10 cellular contexts compared by ENCODE assay signal in the genomic region with DNA sequence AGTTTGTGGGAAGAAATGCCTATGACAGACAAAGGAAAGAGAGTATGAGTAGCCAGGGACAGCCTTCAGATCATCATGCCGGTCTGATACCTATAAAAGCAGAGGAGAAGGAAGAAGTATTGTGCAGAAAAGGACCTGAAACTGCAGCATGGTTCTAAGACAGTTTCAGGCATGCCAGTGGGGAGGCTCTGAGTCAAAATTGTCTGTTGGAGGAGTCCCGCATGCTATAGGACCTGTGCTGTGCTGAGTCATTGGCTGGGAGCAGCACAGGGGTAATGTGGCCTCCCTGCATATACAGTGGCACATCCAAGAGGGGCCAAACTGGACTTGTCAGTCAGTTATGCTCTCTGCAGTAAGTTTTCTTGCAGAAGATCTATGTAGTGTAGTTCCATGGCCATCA. TPM values are rescaled to one million over a fixed set of nuclear protein-coding genes. Genes with fewer than 3 reads are reported as not detected.
DNase-seq lines count a peak whose midpoint lies in the region; ATAC-seq lines count a peak whose summit lies in the region.
"Had no signal": no experiment of that assay in that cellular context is flagged by ENCODE, and none has a peak within 500 bp of the region (broad histone marks: within the 10 kb centered on the region; RNA-seq: fewer than 3 reads in every experiment).

No MANE protein-coding gene starts in this region.

- H3K4me1 Mint-ChIP-seq in activated CD4-positive, alpha-beta T cell treated with anti-CD3 and anti-CD28 coated beads for 36 hours, result peaks cover 10% of the 10 kb centered on the region
- peaks cover 10% of the 10 kb centered on the region for H3K4me1 Mint-ChIP-seq in activated CD4-positive, alpha-beta T cell treated with anti-CD3 and anti-CD28 coated beads, Interleukin-2, amount 10 ng/mL, durations not matched to agents 7 days and 5 days

- DNase-seq in activated CD4-positive, alpha-beta T cell treated with anti-CD3 and anti-CD28 coated beads for 36 hours, result peak; percentile 70
- no peak for DNase-seq in activated CD4-positive, alpha-beta T cell treated with anti-CD3 and anti-CD28 coated beads, Interleukin-2, amount 10 ng/mL, durations not matched to agents 7 days and 5 days
- peak; percentile 67 for DNase-seq in NOMO-1 treated with dmso at 0.1 percent for 144 hours (lab: John Stamatoyannopoulos, UW; ENCODE audit: unreplicated experiment)
- peak in 2 of 3 experiments; percentile 16 to 45 for DNase-seq in stimulated activated CD4-positive, alpha-beta T cell treated with anti-CD3 and anti-CD28 coated beads, TNF-alpha, amount 100 ng/mL, for 24 hours (ENCODE audit: low read depth in 3 of 3)
- DNase-seq in hepatic stellate cell (ENCODE audit: low spot score), result no peak
- DNase-seq in NCI-H2029 (lab: John Stamatoyannopoulos, UW), result no peak
- DNase-seq in NCI-H774 (lab: John Stamatoyannopoulos, UW), result no peak

- H3K36me3 Mint-ChIP-seq in activated CD4-positive, alpha-beta T cell treated with anti-CD3 and anti-CD28 coated beads for 36 hours (ENCODE audit: low read depth), result no peaks in the 10 kb centered on the region
- no peaks in the 10 kb centered on the region for H3K36me3 Mint-ChIP-seq in activated CD4-positive, alpha-beta T cell treated with anti-CD3 and anti-CD28 coated beads, Interleukin-2, amount 10 ng/mL, durations not matched to agents 7 days and 5 days (ENCODE audit: low read depth)

- POLR2A ChIA-PET in activated CD4-positive, alpha-beta T cell treated with anti-CD3 and anti-CD28 coated beads for 36 hours (lab: Charles Lee), result no interaction called here
- POLR2A ChIA-PET in activated CD4-positive, alpha-beta T cell treated with anti-CD3 and anti-CD28 coated beads, Interleukin-2, amount 10 ng/mL, durations not matched to agents 7 days and 5 days (lab: Charles Lee), result no interaction called here

- CTCF ChIA-PET in activated CD4-positive, alpha-beta T cell treated with anti-CD3 and anti-CD28 coated beads for 36 hours (lab: Charles Lee), result no interaction called here
- CTCF ChIA-PET in activated CD4-positive, alpha-beta T cell treated with anti-CD3 and anti-CD28 coated beads, Interleukin-2, amount 10 ng/mL, durations not matched to agents 7 days and 5 days (lab: Charles Lee), result no interaction called here

- H3K27ac Mint-ChIP-seq in activated CD4-positive, alpha-beta T cell treated with anti-CD3 and anti-CD28 coated beads for 36 hours, result no peak overlapping the region
- H3K27ac Mint-ChIP-seq in activated CD4-positive, alpha-beta T cell treated with anti-CD3 and anti-CD28 coated beads, Interleukin-2, amount 10 ng/mL, durations not matched to agents 7 days and 5 days, result no peak overlapping the region

- H3K9me3 Mint-ChIP-seq in activated CD4-positive, alpha-beta T cell treated with anti-CD3 and anti-CD28 coated beads for 36 hours (ENCODE audit: low read depth), result no peaks in the 10 kb centered on the region
- no peaks in the 10 kb centered on the region for H3K9me3 Mint-ChIP-seq in activated CD4-positive, alpha-beta T cell treated with anti-CD3 and anti-CD28 coated beads, Interleukin-2, amount 10 ng/mL, durations not matched to agents 7 days and 5 days

- intact Hi-C loops in activated CD4-positive, alpha-beta T cell treated with anti-CD3 and anti-CD28 coated beads for 36 hours (cut with DNase I, micrococcal nuclease), result no loop called here

- peak; percentile 100 for ATAC-seq in activated CD4-positive, alpha-beta T cell treated with anti-CD3 and anti-CD28 coated beads for 36 hours
- ATAC-seq in HG02798 (IDR thresholded peaks at IDR 0.05; ENCODE audit: poor library complexity, unreplicated experiment), result peak; percentile 98

- H3K27me3 Mint-ChIP-seq in activated CD4-positive, alpha-beta T cell treated with anti-CD3 and anti-CD28 coated beads for 36 hours, result peaks cover 7% of the 10 kb centered on the region
- H3K27me3 Mint-ChIP-seq in activated CD4-positive, alpha-beta T cell treated with anti-CD3 and anti-CD28 coated beads, Interleukin-2, amount 10 ng/mL, durations not matched to agents 7 days and 5 days, result peaks cover 6% of the 10 kb centered on the region

- no peak overlapping the region for H3K4me3 Mint-ChIP-seq in activated CD4-positive, alpha-beta T cell treated with anti-CD3 and anti-CD28 coated beads for 36 hours
- no peak overlapping the region for H3K4me3 Mint-ChIP-seq in activated CD4-positive, alpha-beta T cell treated with anti-CD3 and anti-CD28 coated beads, Interleukin-2, amount 10 ng/mL, durations not matched to agents 7 days and 5 days

RNA-seq across cellular contexts. Expression of a gene that starts 40.7 kb away (rescaled TPM):
- total RNA-seq in activated CD4-positive, alpha-beta T cell treated with anti-CD3 and anti-CD28 coated beads for 36 hours, result not detected
- total RNA-seq in activated CD4-positive, alpha-beta T cell treated with anti-CD3 and anti-CD28 coated beads, Interleukin-2, amount 10 ng/mL, durations not matched to agents 7 days and 5 days, result not detected
- total RNA-seq: dermis microvascular lymphatic vessel endothelial cell, osteoblast had no signal

Comparison
In these comparisons a context has a peak if more than half of its experiments do, and no peak if none do; other contexts are left out.
1. DNase-seq: peak in activated CD4-positive, alpha-beta T cell treated with anti-CD3 and anti-CD28 coated beads for 36 hours (single experiment), NOMO-1 treated with dmso at 0.1 percent for 144 hours (single experiment) and stimulated activated CD4-positive, alpha-beta T cell treated with anti-CD3 and anti-CD28 coated beads, TNF-alpha, amount 100 ng/mL, for 24 hours (2 of 3); none in activated CD4-positive, alpha-beta T cell treated with anti-CD3 and anti-CD28 coated beads, Interleukin-2, amount 10 ng/mL, durations not matched to agents 7 days and 5 days (single experiment), hepatic stellate cell (single experiment), NCI-H2029 (single experiment) and NCI-H774 (single experiment).